In the genomic region with DNA sequence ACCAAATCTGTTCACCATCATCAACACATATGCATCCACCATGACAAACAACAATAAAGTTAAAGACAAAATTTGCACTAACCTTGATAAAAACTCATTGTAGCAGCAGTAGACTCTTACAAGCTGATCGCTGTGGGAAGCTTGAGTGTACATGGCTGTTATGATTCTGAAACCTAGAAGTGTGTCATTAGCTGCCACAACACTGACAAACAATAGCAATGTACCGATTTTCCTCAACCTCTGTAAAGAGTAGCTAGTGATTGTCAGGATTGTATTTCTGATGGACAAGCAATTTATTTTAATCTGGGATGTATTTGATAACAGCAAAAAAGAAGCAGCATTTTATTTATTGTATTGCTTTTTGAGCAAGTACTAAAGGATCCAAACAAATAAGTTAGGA, we compare ENCODE assay signal across 24 cellular contexts.
"Had no signal": no experiment of that assay in that cellular context is flagged by ENCODE, and none has a peak within 500 bp of the region (broad histone marks: within the 10 kb centered on the region; RNA-seq: fewer than 3 reads in every experiment).

No MANE protein-coding gene starts in this region.

- H3K27me3 ChIP-seq: stomach, suprapubic skin, testis, thyroid gland, tibial artery, tibial nerve, transverse colon, upper lobe of left lung, upper lobe of right lung, uterus, vagina had no signal

- H3K9me3 ChIP-seq: stomach, suprapubic skin, testis, thoracic aorta, thyroid gland, tibial artery, tibial nerve, transverse colon, upper lobe of left lung, upper lobe of right lung, uterus, vagina had no signal

- DNase-seq: stimulated activated CD4-positive, alpha-beta T cell treated with anti-CD3 and anti-CD28 coated beads, Interleukin-2, amount 100 ng/mL, for 48 hours; stimulated activated CD4-positive, alpha-beta T cell treated with anti-CD3 and anti-CD28 coated beads, Interleukin-4, amount 100 ng/mL, for 1 hour; stimulated activated CD4-positive, alpha-beta T cell treated with anti-CD3 and anti-CD28 coated beads, Interleukin-4, amount 100 ng/mL, for 24 hours; stimulated activated CD4-positive, alpha-beta T cell treated with anti-CD3 and anti-CD28 coated beads, Interleukin-4, amount 100 ng/mL, for 4 hours; stimulated activated CD8-positive, alpha-beta memory T cell treated with anti-CD3 and anti-CD28 coated beads, Interleukin-4, amount 100 ng/mL, for 48 hours; stimulated activated naive B cell treated with anti-CD40 and anti-IgM and Interleukin-4, amounts not matched to agents 10 μg/mL and 1 μg/mL and 100 μg/mL, for 72 hours; stimulated activated naive CD4-positive, alpha-beta T cell; stimulated activated naive CD4-positive, alpha-beta T cell treated with Interleukin-2 at 50 U/mL for 16 hours; stimulated activated naive CD8-positive, alpha-beta T cell treated with anti-CD3 and anti-CD28 coated beads, Interleukin-15, amount 100 ng/mL, for 72 hours; stimulated activated naive CD8-positive, alpha-beta T cell treated with anti-CD3 and anti-CD28 coated beads, Interleukin-15, Interleukin-2, amounts not matched to agents 100 U/mL and 50 U/mL, for 24 hours; stomach; substantia nigra; testis; thyroid gland; tibial artery; transverse colon; trophoblast cell; upper lobe of left lung; upper lobe of right lung; uterus had no signal

- H3K4me3 ChIP-seq: stomach, suprapubic skin, testis, thoracic aorta, thyroid gland, tibial artery, tibial nerve, transverse colon, upper lobe of left lung, upper lobe of right lung, uterus, vagina had no signal

- H3K36me3 ChIP-seq: stomach, suprapubic skin, thoracic aorta, thyroid gland, tibial artery, tibial nerve, transverse colon, upper lobe of left lung, upper lobe of right lung, uterus, vagina had no signal

- H3K27ac ChIP-seq: stomach, suprapubic skin, testis, thoracic aorta, thyroid gland, tibial artery, tibial nerve, transverse colon, upper lobe of left lung, upper lobe of right lung, uterus, vagina had no signal
